ENCODE assay signal across 7 cellular contexts in the genomic region with DNA sequence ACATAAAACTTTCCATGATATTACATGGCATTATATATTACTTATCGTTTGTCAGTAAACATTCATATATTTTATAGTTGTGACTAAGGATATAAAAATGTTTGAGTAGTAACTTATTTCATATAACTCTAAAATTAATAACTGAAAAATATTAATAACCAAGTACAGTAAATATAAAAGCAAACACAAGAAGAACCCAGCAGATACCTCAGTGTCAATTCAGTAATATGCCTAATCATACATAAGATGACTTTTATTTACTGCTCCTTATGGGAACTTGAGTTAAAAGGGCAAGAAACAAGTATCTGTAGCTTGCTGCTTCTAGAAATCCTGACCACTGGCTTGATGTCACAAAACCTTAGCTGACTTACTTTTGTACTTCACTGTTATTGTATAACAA.
"Had no signal": no experiment of that assay in that cellular context is flagged by ENCODE, and none has a peak within 500 bp of the region (broad histone marks: within the 10 kb centered on the region; RNA-seq: fewer than 3 reads in every experiment).

No MANE protein-coding gene starts in this region.

- ATAC-seq: GM12878 had no signal

- H3K4me3 ChIP-seq: GM12878 had no signal

- DNase-seq: GDM1, GF-D8 had no signal

- FAIRE-seq: GM12878, GM12891, GM12892, GM18507, GM19239 had no signal
